In the genomic region with DNA sequence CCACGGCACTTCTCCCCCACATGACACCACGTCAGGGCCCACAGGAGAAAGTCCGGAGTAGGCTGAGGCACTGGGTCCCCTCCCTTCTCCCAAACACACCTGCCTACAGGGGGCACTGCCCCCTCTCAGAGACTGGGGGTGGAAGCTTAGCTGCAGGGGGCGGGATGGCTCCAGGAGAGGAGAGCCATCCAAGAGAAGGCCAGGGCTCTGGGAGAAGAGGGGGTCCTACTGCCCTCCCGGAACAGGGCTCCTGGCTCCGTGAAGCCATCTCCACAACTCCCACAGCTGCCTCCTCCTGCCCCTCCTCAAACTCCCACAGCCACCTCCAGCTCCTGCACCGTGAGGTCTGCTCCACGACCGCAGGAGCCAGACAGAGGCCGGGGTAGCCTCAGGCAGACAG, we compare ENCODE assay signal across 5 cellular contexts. TPM values are rescaled to one million over a fixed set of nuclear protein-coding genes. Genes with fewer than 3 reads are reported as not detected.
"Had no signal": no experiment of that assay in that cellular context is flagged by ENCODE, and none has a peak within 500 bp of the region (broad histone marks: within the 10 kb centered on the region; RNA-seq: fewer than 3 reads in every experiment).

No MANE protein-coding gene starts in this region.

RNA-seq across cellular contexts. Expression of gene GPAT2, which starts 25.6 kb away (rescaled TPM):
- total RNA-seq: chondrocyte had no signal

RNA-seq across cellular contexts. Expression of gene ADRA2B, which starts 56.0 kb away (rescaled TPM):
- total RNA-seq: astrocyte, bronchial epithelial cell, esophagus mucosa, glomerular endothelial cell had no signal
